In the genomic region with DNA sequence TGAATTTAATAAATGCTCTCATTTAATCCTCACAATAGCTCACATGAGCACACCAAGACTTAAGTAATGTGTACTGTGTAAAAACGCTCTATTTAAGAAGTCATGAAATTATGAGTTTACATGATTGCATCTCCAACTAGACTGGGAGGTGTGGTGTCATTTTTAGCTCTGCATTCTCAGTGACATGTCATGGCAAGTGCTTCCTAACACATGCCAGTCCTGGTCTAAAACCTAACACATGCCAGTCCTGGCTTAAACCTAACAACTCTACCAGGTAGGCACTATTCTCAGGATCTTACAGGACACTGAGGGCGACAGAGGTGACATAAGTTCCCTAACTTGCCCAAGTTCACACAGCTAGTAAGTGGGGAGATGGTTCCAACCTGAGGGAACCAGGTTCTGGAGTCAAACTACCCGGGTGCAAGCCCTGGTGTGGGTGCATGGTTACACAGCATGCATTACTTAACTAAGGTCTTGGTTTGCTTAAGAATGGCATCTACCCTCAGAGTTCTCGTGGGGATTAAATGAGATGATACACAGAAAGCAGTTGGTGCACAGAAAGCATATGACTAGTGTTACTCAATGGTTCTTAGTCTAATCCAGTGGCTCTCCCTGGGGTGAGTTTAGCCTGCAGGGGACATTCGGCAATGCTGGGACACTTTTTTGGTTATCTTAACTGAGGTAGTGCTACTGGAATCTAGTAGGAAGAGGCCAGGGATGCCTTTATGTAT, we compare ENCODE assay signal across 2 cellular contexts.
TF ChIP-seq lines count a peak whose summit lies in the region.

No MANE protein-coding gene starts in this region.

TF ChIP-seq in SK-N-SH, 30 proteins besides CTCF, POLR2A, EP300 and RAD21 (continued from another document):
- TF ChIP-seq CHD2 (IDR thresholded peaks at IDR 0.05; ENCODE audit: low read length, partially characterized antibody) (no peak), FOSL2 (IDR thresholded peaks at IDR 0.05; ENCODE audit: borderline replicate concordance, low read depth) (no peak), RCOR1 (IDR thresholded peaks at IDR 0.05; ENCODE audit: low read length) (no peak), TEAD4 (IDR thresholded peaks at IDR 0.05; ENCODE audit: borderline replicate concordance, insufficient read depth) (no peak), RXRA (IDR thresholded peaks at IDR 0.05; ENCODE audit: borderline replicate concordance, low read depth) (no peak), FOXM1 (IDR thresholded peaks at IDR 0.05; ENCODE audit: low read depth) (no peak)
- TF ChIP-seq, protein P1, sequence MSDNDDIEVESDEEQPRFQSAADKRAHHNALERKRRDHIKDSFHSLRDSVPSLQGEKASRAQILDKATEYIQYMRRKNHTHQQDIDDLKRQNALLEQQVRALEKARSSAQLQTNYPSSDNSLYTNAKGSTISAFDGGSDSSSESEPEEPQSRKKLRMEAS (IDR thresholded peaks at IDR 0.05; ENCODE audit: low read depth) = no peak
- TF ChIP-seq, protein P2, sequence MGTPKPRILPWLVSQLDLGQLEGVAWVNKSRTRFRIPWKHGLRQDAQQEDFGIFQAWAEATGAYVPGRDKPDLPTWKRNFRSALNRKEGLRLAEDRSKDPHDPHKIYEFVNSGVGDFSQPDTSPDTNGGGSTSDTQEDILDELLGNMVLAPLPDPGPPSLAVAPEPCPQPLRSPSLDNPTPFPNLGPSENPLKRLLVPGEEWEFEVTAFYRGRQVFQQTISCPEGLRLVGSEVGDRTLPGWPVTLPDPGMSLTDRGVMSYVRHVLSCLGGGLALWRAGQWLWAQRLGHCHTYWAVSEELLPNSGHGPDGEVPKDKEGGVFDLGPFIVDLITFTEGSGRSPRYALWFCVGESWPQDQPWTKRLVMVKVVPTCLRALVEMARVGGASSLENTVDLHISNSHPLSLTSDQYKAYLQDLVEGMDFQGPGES (IDR thresholded peaks at IDR 0.05; ENCODE audit: low read depth, low read length) = no peak
- TF ChIP-seq, protein P3, sequence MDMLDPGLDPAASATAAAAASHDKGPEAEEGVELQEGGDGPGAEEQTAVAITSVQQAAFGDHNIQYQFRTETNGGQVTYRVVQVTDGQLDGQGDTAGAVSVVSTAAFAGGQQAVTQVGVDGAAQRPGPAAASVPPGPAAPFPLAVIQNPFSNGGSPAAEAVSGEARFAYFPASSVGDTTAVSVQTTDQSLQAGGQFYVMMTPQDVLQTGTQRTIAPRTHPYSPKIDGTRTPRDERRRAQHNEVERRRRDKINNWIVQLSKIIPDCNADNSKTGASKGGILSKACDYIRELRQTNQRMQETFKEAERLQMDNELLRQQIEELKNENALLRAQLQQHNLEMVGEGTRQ (IDR thresholded peaks at IDR 0.05; ENCODE audit: borderline replicate concordance, low read depth, low read length) = no peak

TF ChIP-seq in SK-N-SH treated with all-trans-retinoic acid at 6 μM for 48 hours, 23 proteins besides CTCF, POLR2A, EP300 and RAD21 (continued from another document):
- no peak for TF ChIP-seq OSR1 (CRISPR knock-in tag; IDR thresholded peaks at IDR 0.05)
- TF ChIP-seq, protein P4, sequence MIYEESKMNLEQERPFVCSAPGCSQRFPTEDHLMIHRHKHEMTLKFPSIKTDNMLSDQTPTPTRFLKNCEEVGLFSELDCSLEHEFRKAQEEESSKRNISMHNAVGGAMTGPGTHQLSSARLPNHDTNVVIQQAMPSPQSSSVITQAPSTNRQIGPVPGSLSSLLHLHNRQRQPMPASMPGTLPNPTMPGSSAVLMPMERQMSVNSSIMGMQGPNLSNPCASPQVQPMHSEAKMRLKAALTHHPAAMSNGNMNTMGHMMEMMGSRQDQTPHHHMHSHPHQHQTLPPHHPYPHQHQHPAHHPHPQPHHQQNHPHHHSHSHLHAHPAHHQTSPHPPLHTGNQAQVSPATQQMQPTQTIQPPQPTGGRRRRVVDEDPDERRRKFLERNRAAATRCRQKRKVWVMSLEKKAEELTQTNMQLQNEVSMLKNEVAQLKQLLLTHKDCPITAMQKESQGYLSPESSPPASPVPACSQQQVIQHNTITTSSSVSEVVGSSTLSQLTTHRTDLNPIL (CRISPR knock-in tag; IDR thresholded peaks at IDR 0.05; ENCODE audit: low read depth) = no peak
- TF ChIP-seq, protein P5, sequence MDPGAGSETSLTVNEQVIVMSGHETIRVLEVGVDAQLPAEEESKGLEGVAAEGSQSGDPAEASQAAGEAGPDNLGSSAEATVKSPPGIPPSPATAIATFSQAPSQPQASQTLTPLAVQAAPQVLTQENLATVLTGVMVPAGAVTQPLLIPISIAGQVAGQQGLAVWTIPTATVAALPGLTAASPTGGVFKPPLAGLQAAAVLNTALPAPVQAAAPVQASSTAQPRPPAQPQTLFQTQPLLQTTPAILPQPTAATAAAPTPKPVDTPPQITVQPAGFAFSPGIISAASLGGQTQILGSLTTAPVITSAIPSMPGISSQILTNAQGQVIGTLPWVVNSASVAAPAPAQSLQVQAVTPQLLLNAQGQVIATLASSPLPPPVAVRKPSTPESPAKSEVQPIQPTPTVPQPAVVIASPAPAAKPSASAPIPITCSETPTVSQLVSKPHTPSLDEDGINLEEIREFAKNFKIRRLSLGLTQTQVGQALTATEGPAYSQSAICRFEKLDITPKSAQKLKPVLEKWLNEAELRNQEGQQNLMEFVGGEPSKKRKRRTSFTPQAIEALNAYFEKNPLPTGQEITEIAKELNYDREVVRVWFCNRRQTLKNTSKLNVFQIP (CRISPR knock-in tag; IDR thresholded peaks at IDR 0.05; ENCODE audit: borderline replicate concordance, low read depth) = no peak
- no peak for TF ChIP-seq ARNTL (CRISPR knock-in tag; IDR thresholded peaks at IDR 0.05; ENCODE audit: borderline replicate concordance, low read depth)
- TF ChIP-seq ZNF565 (CRISPR knock-in tag; conservative IDR thresholded peaks at IDR 0.05; ENCODE audit: low read depth) = no peak
- TF ChIP-seq ESRRG (CRISPR knock-in tag; IDR thresholded peaks at IDR 0.05) = no peak
- TF ChIP-seq, protein P6, sequence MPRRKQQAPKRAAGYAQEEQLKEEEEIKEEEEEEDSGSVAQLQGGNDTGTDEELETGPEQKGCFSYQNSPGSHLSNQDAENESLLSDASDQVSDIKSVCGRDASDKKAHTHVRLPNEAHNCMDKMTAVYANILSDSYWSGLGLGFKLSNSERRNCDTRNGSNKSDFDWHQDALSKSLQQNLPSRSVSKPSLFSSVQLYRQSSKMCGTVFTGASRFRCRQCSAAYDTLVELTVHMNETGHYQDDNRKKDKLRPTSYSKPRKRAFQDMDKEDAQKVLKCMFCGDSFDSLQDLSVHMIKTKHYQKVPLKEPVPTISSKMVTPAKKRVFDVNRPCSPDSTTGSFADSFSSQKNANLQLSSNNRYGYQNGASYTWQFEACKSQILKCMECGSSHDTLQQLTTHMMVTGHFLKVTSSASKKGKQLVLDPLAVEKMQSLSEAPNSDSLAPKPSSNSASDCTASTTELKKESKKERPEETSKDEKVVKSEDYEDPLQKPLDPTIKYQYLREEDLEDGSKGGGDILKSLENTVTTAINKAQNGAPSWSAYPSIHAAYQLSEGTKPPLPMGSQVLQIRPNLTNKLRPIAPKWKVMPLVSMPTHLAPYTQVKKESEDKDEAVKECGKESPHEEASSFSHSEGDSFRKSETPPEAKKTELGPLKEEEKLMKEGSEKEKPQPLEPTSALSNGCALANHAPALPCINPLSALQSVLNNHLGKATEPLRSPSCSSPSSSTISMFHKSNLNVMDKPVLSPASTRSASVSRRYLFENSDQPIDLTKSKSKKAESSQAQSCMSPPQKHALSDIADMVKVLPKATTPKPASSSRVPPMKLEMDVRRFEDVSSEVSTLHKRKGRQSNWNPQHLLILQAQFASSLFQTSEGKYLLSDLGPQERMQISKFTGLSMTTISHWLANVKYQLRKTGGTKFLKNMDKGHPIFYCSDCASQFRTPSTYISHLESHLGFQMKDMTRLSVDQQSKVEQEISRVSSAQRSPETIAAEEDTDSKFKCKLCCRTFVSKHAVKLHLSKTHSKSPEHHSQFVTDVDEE (CRISPR knock-in tag; IDR thresholded peaks at IDR 0.05) = no peak
- TF ChIP-seq, protein P7, sequence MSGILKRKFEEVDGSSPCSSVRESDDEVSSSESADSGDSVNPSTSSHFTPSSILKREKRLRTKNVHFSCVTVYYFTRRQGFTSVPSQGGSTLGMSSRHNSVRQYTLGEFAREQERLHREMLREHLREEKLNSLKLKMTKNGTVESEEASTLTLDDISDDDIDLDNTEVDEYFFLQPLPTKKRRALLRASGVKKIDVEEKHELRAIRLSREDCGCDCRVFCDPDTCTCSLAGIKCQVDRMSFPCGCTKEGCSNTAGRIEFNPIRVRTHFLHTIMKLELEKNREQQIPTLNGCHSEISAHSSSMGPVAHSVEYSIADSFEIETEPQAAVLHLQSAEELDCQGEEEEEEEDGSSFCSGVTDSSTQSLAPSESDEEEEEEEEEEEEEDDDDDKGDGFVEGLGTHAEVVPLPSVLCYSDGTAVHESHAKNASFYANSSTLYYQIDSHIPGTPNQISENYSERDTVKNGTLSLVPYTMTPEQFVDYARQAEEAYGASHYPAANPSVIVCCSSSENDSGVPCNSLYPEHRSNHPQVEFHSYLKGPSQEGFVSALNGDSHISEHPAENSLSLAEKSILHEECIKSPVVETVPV (CRISPR knock-in tag; IDR thresholded peaks at IDR 0.05) = no peak
- TF ChIP-seq ZC3H10 (CRISPR knock-in tag; IDR thresholded peaks at IDR 0.05) = no peak
- no peak for TF ChIP-seq TOX (CRISPR knock-in tag; IDR thresholded peaks at IDR 0.05; ENCODE audit: borderline replicate concordance)
- TF ChIP-seq GLIS3 (CRISPR knock-in tag; IDR thresholded peaks at IDR 0.05) = no peak
- TF ChIP-seq ISL1 (CRISPR knock-in tag; IDR thresholded peaks at IDR 0.05) = no peak
- no peak for TF ChIP-seq ZNF70 (CRISPR knock-in tag; IDR thresholded peaks at IDR 0.05)
